Comparison of ENCODE assay signal across 1 cellular context in genomic region chr11:110429614-110430266, GRCh38.
TF ChIP-seq lines count a peak whose summit lies in the region.

Gene FDX1 (plus strand): TSS chr11:110429948. CDS start chr11:110430121, 173 bp downstream.

TF ChIP-seq in H1, 55 proteins besides CTCF, POLR2A, EP300 and RAD21 (continued from another document):
- TF ChIP-seq CHD7 (IDR thresholded peaks at IDR 0.05; ENCODE audit: insufficient replicate concordance, low read length) = no peak
- peak; percentile 13 for TF ChIP-seq TAF7 (optimal IDR thresholded peaks at IDR 0.05; ENCODE audit: borderline replicate concordance, low read depth, low read length)
- no peak for TF ChIP-seq CBX5 (IDR thresholded peaks at IDR 0.05; ENCODE audit: low read depth, low read length)
- no peak for TF ChIP-seq CHD2 (IDR thresholded peaks at IDR 0.05; ENCODE audit: low read length)
- TF ChIP-seq SAP30 (IDR thresholded peaks at IDR 0.05; ENCODE audit: insufficient read depth, insufficient replicate concordance, low read length) = no peak
- TF ChIP-seq SP1 (IDR thresholded peaks at IDR 0.05; ENCODE audit: low read depth, low read length) = no peak
- peak; percentile 2 for TF ChIP-seq KDM4A (IDR thresholded peaks at IDR 0.05; ENCODE audit: low read depth, low read length, severe bottlenecking)
- no peak for TF ChIP-seq CBX8 (IDR thresholded peaks at IDR 0.05; ENCODE audit: borderline replicate concordance, low read depth, low read length)
- TF ChIP-seq POLR2AphosphoS5 (IDR thresholded peaks at IDR 0.05; ENCODE audit: low read depth, low read length) = peak; percentile 18; the same call in 1 of the 2 replicates
- TF ChIP-seq TAF1 (IDR thresholded peaks at IDR 0.05; ENCODE audit: low read depth, low read length) = peak; percentile 69
- peak; percentile 54; the same call in 1 of the 2 replicates for TF ChIP-seq E2F6 (IDR thresholded peaks at IDR 0.05)
- TF ChIP-seq MAX (IDR thresholded peaks at IDR 0.05) = peak; percentile 83
- peak; percentile 91 for TF ChIP-seq RBBP5 (IDR thresholded peaks at IDR 0.05; ENCODE audit: borderline replicate concordance, low read depth, low read length)
- no peak for TF ChIP-seq ASH2L (IDR thresholded peaks at IDR 0.05; ENCODE audit: low read length)
- no peak for TF ChIP-seq JUN (IDR thresholded peaks at IDR 0.05; ENCODE audit: low read depth, low read length)
- 0 out of 4 replicates have a peak, but pooled peaks of 1 of the 2 experiments have one; percentile 43 for TF ChIP-seq SIN3A (conservative IDR thresholded peaks at IDR 0.05 in 1 of 2, IDR thresholded peaks at IDR 0.05 in 1 of 2; ENCODE audit: low read depth in 1 of 2, low read length in 2 of 2)
- TF ChIP-seq KDM1A (IDR thresholded peaks at IDR 0.05; ENCODE audit: borderline replicate concordance, low read length) = no peak
- peak; percentile 50; the same call in 1 of the 2 replicates for TF ChIP-seq YY1 (IDR thresholded peaks at IDR 0.05; ENCODE audit: low read depth, low read length)
- TF ChIP-seq RXRA (IDR thresholded peaks at IDR 0.05; ENCODE audit: insufficient read depth, low read depth, low read length) = no peak
- TF ChIP-seq TCF12 (IDR thresholded peaks at IDR 0.05; ENCODE audit: low read depth, low read length) = 0 out of 2 replicates have a peak, but pooled peaks have one; percentile 17
- TF ChIP-seq EGR1 (IDR thresholded peaks at IDR 0.05; ENCODE audit: borderline replicate concordance, low read depth, low read length) = peak; percentile 99
- 0 out of 4 replicates have a peak, but pooled peaks of 1 of the 2 experiments have one; percentile 33 for TF ChIP-seq HDAC2 (IDR thresholded peaks at IDR 0.05; ENCODE audit: borderline replicate concordance in 1 of 2, low read depth in 2 of 2, low read length in 2 of 2)
